12 cellular contexts compared by ENCODE assay signal in genomic region chr4:169116270-169116901, GRCh38.
DNase-seq lines count a peak whose midpoint lies in the region; ATAC-seq, FAIRE-seq and TF ChIP-seq lines count a peak whose summit lies in the region.
"Had no signal": no experiment of that assay in that cellular context is flagged by ENCODE, and none has a peak within 500 bp of the region (broad histone marks: within the 10 kb centered on the region; RNA-seq: fewer than 3 reads in every experiment).

No MANE protein-coding gene starts in this region.

- CTCF ChIA-PET in HepG2 (lab: Yijun Ruan, JAX; ENCODE audit: low intra/inter-chr PET ratio, low total read pairs), result no interaction called here

- BruUV-seq in HepG2 (replicated peaks; lab: Mats Ljungman, UMichigan), result no TSS peak

- no peaks in the 10 kb centered on the region for H4K20me1 ChIP-seq in HepG2 (ENCODE audit: insufficient read depth, low read length)

- H2AFZ ChIP-seq in HepG2 (ENCODE audit: low read length), result no peak overlapping the region

- DNase-seq in left ventricle myocardium superior, result peak; percentile 24
- DNase-seq in cardiac septum (ENCODE audit: low spot score), result no peak
- no peak for DNase-seq in aorta
- DNase-seq in HepG2 (ENCODE audit: low spot score), result no peak
- DNase-seq: DMS79 treated with DMSO at 0.1 percent for 48 hours, NCI-H2081 treated with DMSO at 0.1 percent for 48 hours had no signal

- no peak for FAIRE-seq in HepG2 (lab: Jason Lieb, UNC)
- FAIRE-seq: TTC549 had no signal

- TF ChIP-seq RAD21 in HepG2 (CRISPR knock-in tag; IDR thresholded peaks at IDR 0.05), result no peak

- ATAC-seq in left ventricle myocardium superior (no peak), aorta (ENCODE audit: low FRiP score) (peak; percentile 49), GM19324 (IDR thresholded peaks at IDR 0.05; ENCODE audit: low FRiP score, unreplicated experiment) (no peak), HepG2 (no peak), GM21576 (IDR thresholded peaks at IDR 0.05; ENCODE audit: unreplicated experiment) (no peak)
- ATAC-seq: gastroesophageal sphincter had no signal

- no peaks in the 10 kb centered on the region for H3K9me3 ChIP-seq in duodenal mucosa (ENCODE audit: control insufficient read depth in 1 of 2, low read length in 2 of 2)
- no peaks in the 10 kb centered on the region for H3K9me3 ChIP-seq in muscle layer of duodenum (ENCODE audit: control insufficient read depth in 1 of 2, low read length in 2 of 2)
- H3K9me3 ChIP-seq in aorta (ENCODE audit: control insufficient read depth, low read length), result no peaks in the 10 kb centered on the region
- no peaks in the 10 kb centered on the region for H3K9me3 ChIP-seq in HepG2 (ENCODE audit: low read length)
- H3K9me3 ChIP-seq: gastroesophageal sphincter had no signal

- H3K4me3 ChIP-seq in duodenal mucosa (ENCODE audit: low read depth in 1 of 2, low read length in 2 of 2) (no peak overlapping the region), muscle layer of duodenum (ENCODE audit: low read depth in 1 of 2, low read length in 2 of 2) (no peak overlapping the region), aorta (ENCODE audit: low read length in 2 of 2) (no peak overlapping the region), HepG2 (replicated peaks in 1 of 3; ENCODE audit: insufficient read depth in 1 of 3, low read depth in 2 of 3, low read length in 3 of 3) (no peak overlapping the region)
- H3K4me3 ChIP-seq: gastroesophageal sphincter had no signal

- no peak overlapping the region for H3K4me2 ChIP-seq in HepG2 (ENCODE audit: low read depth, low read length)

- H3K79me2 ChIP-seq in HepG2 (ENCODE audit: insufficient read depth, low read length), result no peaks in the 10 kb centered on the region

- peak overlapping the region; percentile 71 for H3K27ac ChIP-seq in duodenal mucosa (ENCODE audit: low read depth, low read length)
- peak overlapping the region; percentile 24 for H3K27ac ChIP-seq in muscle layer of duodenum (ENCODE audit: low read length)
- peak overlapping the region; percentile 35 to 83 for H3K27ac ChIP-seq in aorta (ENCODE audit: low read depth in 1 of 2, low read length in 2 of 2)
- no peak overlapping the region for H3K27ac ChIP-seq in HepG2 (ENCODE audit: extremely low read length, insufficient read depth, low read length)
- H3K27ac ChIP-seq: gastroesophageal sphincter had no signal

- in situ Hi-C loops in HepG2 (cut with HindIII; ENCODE audit: extremely low pct_ligation_motif_present, low pct_unique_long_range_greater_than_20kb), result no loop called here

- H3K9ac ChIP-seq in duodenal mucosa (ENCODE audit: low read depth in 1 of 2, low read length in 2 of 2) (no peak overlapping the region), HepG2 (ENCODE audit: insufficient read depth, low read depth, low read length) (no peak overlapping the region)

- 89% methylated on average over 12 of the region's 12 CpGs for WGBS in aorta, 2 donors
- WGBS in HepG2 (ENCODE audit: low lambda C conversion rate), result 95% methylated on average over 12 of the region's 12 CpGs

- no peak for TF ChIP-seq POLR2A in HepG2 (IDR thresholded peaks at IDR 0.05; ENCODE audit: insufficient read depth in 1 of 2, low read depth in 2 of 2, low read length in 2 of 2)

- TF ChIP-seq EP300 in HepG2 (IDR thresholded peaks at IDR 0.05; ENCODE audit: low read depth in 2 of 2, low read length in 2 of 2) (no peak), HepG2 (CRISPR knock-in tag; IDR thresholded peaks at IDR 0.05; ENCODE audit: borderline replicate concordance) (no peak)

- POLR2A ChIA-PET in HepG2 (lab: Yijun Ruan, JAX), result no interaction called here

- H3K36me3 ChIP-seq in duodenal mucosa (ENCODE audit: control insufficient read depth in 1 of 2, insufficient read depth in 2 of 2, low read length in 2 of 2) (peaks cover 22 to 46% of the 10 kb centered on the region in 2 donors), muscle layer of duodenum (ENCODE audit: control insufficient read depth in 1 of 2, insufficient read depth in 2 of 2, low read length in 2 of 2) (peaks cover 34 to 57% of the 10 kb centered on the region in 2 donors), aorta (ENCODE audit: control insufficient read depth in 1 of 2, insufficient read depth in 2 of 2, low read length in 1 of 2) (peaks cover 0 to 3% of the 10 kb centered on the region in 2 donors), HepG2 (replicated peaks in 1 of 2; ENCODE audit: control insufficient read depth in 1 of 2, insufficient read depth in 2 of 2, low read length in 2 of 2) (peaks cover 7 to 16% of the 10 kb centered on the region in 2 experiments; a peak in 3 of 5 replicates)

- no peak for TF ChIP-seq CTCF in HepG2 (CRISPR knock-in tag; IDR thresholded peaks at IDR 0.05)

- H3K27me3 ChIP-seq in duodenal mucosa (ENCODE audit: control insufficient read depth in 1 of 2, insufficient read depth in 2 of 2, low read length in 2 of 2) (no peaks in the 10 kb centered on the region), muscle layer of duodenum (ENCODE audit: low read depth, low read length) (no peaks in the 10 kb centered on the region), aorta (ENCODE audit: control insufficient read depth in 1 of 2, insufficient read depth in 2 of 2, low read length in 1 of 2) (no peaks in the 10 kb centered on the region), HepG2 (ENCODE audit: control insufficient read depth in 1 of 2, insufficient read depth in 2 of 2, low read length in 2 of 2) (no peaks in the 10 kb centered on the region)
- H3K27me3 ChIP-seq: gastroesophageal sphincter had no signal

- intact Hi-C loops in left ventricle myocardium superior (cut with micrococcal nuclease), result no loop called here
- intact Hi-C loops in cardiac septum (cut with DNase I), result no loop called here
- intact Hi-C loops in aorta (cut with DNase I), result loop anchor here in 1 of 2 donors (5.0 kb wide), 1 partner anchor 156 kb away; the partner anchor contains the start of gene SH3RF1
- intact Hi-C loops in HepG2 (cut with micrococcal nuclease; ENCODE audit: unreplicated experiment), result no loop called here

- peaks cover 21 to 25% of the 10 kb centered on the region in 2 donors for H3K4me1 ChIP-seq in duodenal mucosa (ENCODE audit: control insufficient read depth in 1 of 2, insufficient read depth in 2 of 2, low read length in 2 of 2)
- no peaks in the 10 kb centered on the region for H3K4me1 ChIP-seq in muscle layer of duodenum (ENCODE audit: control insufficient read depth in 1 of 2, insufficient read depth in 2 of 2, low read length in 2 of 2)
- H3K4me1 ChIP-seq in aorta (ENCODE audit: control insufficient read depth in 1 of 2, insufficient read depth in 2 of 2, low read length in 2 of 2), result peaks cover 2 to 11% of the 10 kb centered on the region in 2 donors
- peaks cover 9% of the 10 kb centered on the region; the same call in 1 of the 2 replicates for H3K4me1 ChIP-seq in HepG2 (ENCODE audit: insufficient read depth, low read length)
- H3K4me1 ChIP-seq: gastroesophageal sphincter had no signal

TF ChIP-seq in HepG2, 621 proteins besides CTCF, POLR2A, EP300 and RAD21 (continues in another document):
- TF ChIP-seq ZNF296 (CRISPR knock-in tag; conservative IDR thresholded peaks at IDR 0.05) (no peak), ZBTB2 (CRISPR knock-in tag; IDR thresholded peaks at IDR 0.05; ENCODE audit: low read depth) (no peak), MZF1 (CRISPR knock-in tag; IDR thresholded peaks at IDR 0.05; ENCODE audit: borderline replicate concordance) (no peak), YY1 (IDR thresholded peaks at IDR 0.05; ENCODE audit: insufficient read depth, insufficient replicate concordance, low read depth, low read length) (no peak), ZNF205 (CRISPR knock-in tag; IDR thresholded peaks at IDR 0.05) (no peak), ATRX (CRISPR knock-in tag; IDR thresholded peaks at IDR 0.05; ENCODE audit: borderline replicate concordance) (no peak), THAP11 (CRISPR knock-in tag; IDR thresholded peaks at IDR 0.05) (no peak), ZBTB39 (CRISPR knock-in tag; IDR thresholded peaks at IDR 0.05) (no peak), PAF1 (CRISPR knock-in tag; IDR thresholded peaks at IDR 0.05) (no peak), CCDC6 (CRISPR knock-in tag; IDR thresholded peaks at IDR 0.05) (no peak), ZNF788 (CRISPR knock-in tag; IDR thresholded peaks at IDR 0.05; ENCODE audit: borderline replicate concordance) (no peak), ZZZ3 (CRISPR knock-in tag; IDR thresholded peaks at IDR 0.05; ENCODE audit: borderline replicate concordance) (no peak)
